18 cellular contexts compared by ENCODE assay signal in the genomic region with DNA sequence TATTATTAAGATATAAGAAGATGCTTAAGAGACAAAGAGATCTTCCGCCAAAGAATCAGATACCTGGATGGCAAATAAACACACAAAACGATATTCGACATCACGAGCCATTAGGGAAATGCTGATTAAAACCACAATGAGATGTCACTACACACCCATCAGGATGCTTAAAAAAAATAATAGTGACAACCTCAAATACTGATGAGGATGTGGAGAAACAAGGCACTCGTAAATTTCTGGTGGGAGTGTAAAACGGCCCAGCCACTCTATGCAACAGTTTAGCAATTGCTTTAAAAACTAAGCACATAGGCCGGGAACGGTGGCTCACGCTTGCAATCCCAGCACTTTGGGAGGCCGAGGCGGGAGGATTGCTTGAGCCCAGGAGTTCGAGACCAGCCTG. TPM values are rescaled to one million over a fixed set of nuclear protein-coding genes. Genes with fewer than 3 reads are reported as not detected.
A peak's percentile ranks its signal among the peaks of the same experiment; 100 is the strongest.
DNase-seq lines count a peak whose midpoint lies in the region; ATAC-seq and TF ChIP-seq lines count a peak whose summit lies in the region.
"Had no signal": no experiment of that assay in that cellular context is flagged by ENCODE, and none has a peak within 500 bp of the region (broad histone marks: within the 10 kb centered on the region; RNA-seq: fewer than 3 reads in every experiment).

No MANE protein-coding gene starts in this region.

- H3K4me3 ChIP-seq in Loucy (ENCODE audit: low read length, poor library complexity, severe bottlenecking): peak overlapping the region; percentile 59
- peak overlapping the region; percentile 22 to 38 for H3K4me3 ChIP-seq in neutrophil (ENCODE audit: low read depth in 1 of 2, low read length in 1 of 2)
- H3K4me3 ChIP-seq: uterus had no signal

- peak overlapping the region; percentile 68 for H3K9ac ChIP-seq in Loucy (ENCODE audit: low read depth, low read length, poor library complexity, severe bottlenecking)

- H3K27me3 ChIP-seq in Loucy (ENCODE audit: insufficient read depth, low read length, poor library complexity, severe bottlenecking): no peaks in the 10 kb centered on the region
- peaks cover 18% of the 10 kb centered on the region for H3K27me3 ChIP-seq in neutrophil
- H3K27me3 ChIP-seq: uterus had no signal

- no peaks in the 10 kb centered on the region for H4K20me1 ChIP-seq in Loucy (ENCODE audit: insufficient read depth, low read length, poor library complexity, severe bottlenecking)

- TF ChIP-seq CTCF in Loucy (conservative IDR thresholded peaks at IDR 0.05; ENCODE audit: low read length): no peak
- no peak for TF ChIP-seq CTCF in neutrophil (IDR thresholded peaks at IDR 0.05)

- ATAC-seq in activated CD8-positive, alpha-beta memory T cell treated with anti-CD3 and anti-CD28 coated beads, Interleukin-2, amount 10 ng/mL, durations not matched to agents 7 days and 5 days: no peak
- no peak for ATAC-seq in activated naive CD4-positive, alpha-beta T cell treated with anti-CD3 and anti-CD28 coated beads, Interleukin-2, amount 50 U/mL, for 72 hours
- no peak for ATAC-seq in HG02938 (IDR thresholded peaks at IDR 0.05; ENCODE audit: unreplicated experiment)
- ATAC-seq: right cardiac atrium, WTC11 had no signal

- no peaks in the 10 kb centered on the region for H3K9me3 Mint-ChIP-seq in activated CD8-positive, alpha-beta memory T cell treated with anti-CD3 and anti-CD28 coated beads, Interleukin-2, amount 10 ng/mL, durations not matched to agents 7 days and 5 days (ENCODE audit: low read depth)
- no peaks in the 10 kb centered on the region for H3K9me3 Mint-ChIP-seq in activated naive CD4-positive, alpha-beta T cell treated with anti-CD3 and anti-CD28 coated beads, Interleukin-2, amount 50 U/mL, for 72 hours

- no peaks in the 10 kb centered on the region for H3K36me3 ChIP-seq in Loucy (ENCODE audit: insufficient read depth, low read length)
- H3K36me3 ChIP-seq in neutrophil: no peaks in the 10 kb centered on the region
- H3K36me3 ChIP-seq: uterus had no signal

- no peaks in the 10 kb centered on the region for H3K9me2 ChIP-seq in Loucy (replicated peaks; ENCODE audit: low read depth, low read length)

- peaks cover 17% of the 10 kb centered on the region for H3F3A ChIP-seq in Loucy (ENCODE audit: low read depth)

- peaks cover 54% of the 10 kb centered on the region for H3K4me1 ChIP-seq in Loucy (ENCODE audit: insufficient read depth, low read length, poor library complexity, severe bottlenecking)
- H3K4me1 ChIP-seq in neutrophil (ENCODE audit: control insufficient read depth in 1 of 2, insufficient read depth in 1 of 2, low read depth in 1 of 2, low read length in 1 of 2): peaks cover 71 to 74% of the 10 kb centered on the region in 2 experiments

- DNase-seq in activated CD8-positive, alpha-beta memory T cell treated with anti-CD3 and anti-CD28 coated beads, Interleukin-2, amount 10 ng/mL, durations not matched to agents 7 days and 5 days: no peak
- no peak for DNase-seq in activated CD8-positive, alpha-beta memory T cell treated with anti-CD3 and anti-CD28 coated beads for 24 hours
- DNase-seq in activated naive CD4-positive, alpha-beta T cell treated with anti-CD3 and anti-CD28 coated beads, Interleukin-2, amount 50 U/mL, for 72 hours (ENCODE audit: low spot score in 2 of 2): no peak
- DNase-seq in OCI-M2 (lab: John Stamatoyannopoulos, UW; ENCODE audit: unreplicated experiment): no peak
- DNase-seq in hepatic stellate cell (ENCODE audit: low spot score): no peak
- DNase-seq: ACHN, amygdala, cerebellar nuclear complex, COR-L47, midbrain, NCI-H1694, uterus had no signal

- H3K9me3 ChIP-seq in Loucy (ENCODE audit: insufficient read depth, low read depth, low read length) (no peaks in the 10 kb centered on the region), neutrophil (no peaks in the 10 kb centered on the region)
- H3K9me3 ChIP-seq: uterus had no signal

- peaks cover 4% of the 10 kb centered on the region for H3K27me3 Mint-ChIP-seq in activated CD8-positive, alpha-beta memory T cell treated with anti-CD3 and anti-CD28 coated beads, Interleukin-2, amount 10 ng/mL, durations not matched to agents 7 days and 5 days

- H3K79me2 ChIP-seq in Loucy (ENCODE audit: insufficient read depth, low read length): no peaks in the 10 kb centered on the region; the same call in 1 of the 2 replicates

- H3K4me1 Mint-ChIP-seq in activated CD8-positive, alpha-beta memory T cell treated with anti-CD3 and anti-CD28 coated beads, Interleukin-2, amount 10 ng/mL, durations not matched to agents 7 days and 5 days: peaks cover 51% of the 10 kb centered on the region

- H3K27ac ChIP-seq in neutrophil: peak overlapping the region; percentile 97
- H3K27ac ChIP-seq: uterus had no signal

- peak overlapping the region; percentile 95 for H3K27ac Mint-ChIP-seq in activated CD8-positive, alpha-beta memory T cell treated with anti-CD3 and anti-CD28 coated beads, Interleukin-2, amount 10 ng/mL, durations not matched to agents 7 days and 5 days
- peak overlapping the region; percentile 95 to 96 for H3K27ac Mint-ChIP-seq in activated naive CD4-positive, alpha-beta T cell treated with anti-CD3 and anti-CD28 coated beads, Interleukin-2, amount 50 U/mL, for 72 hours

- H2AFZ ChIP-seq in Loucy (ENCODE audit: low read length): no peak overlapping the region

- no peaks in the 10 kb centered on the region for H3K36me3 Mint-ChIP-seq in activated CD8-positive, alpha-beta memory T cell treated with anti-CD3 and anti-CD28 coated beads, Interleukin-2, amount 10 ng/mL, durations not matched to agents 7 days and 5 days
- no peaks in the 10 kb centered on the region for H3K36me3 Mint-ChIP-seq in activated naive CD4-positive, alpha-beta T cell treated with anti-CD3 and anti-CD28 coated beads, Interleukin-2, amount 50 U/mL, for 72 hours

- H3K4me3 Mint-ChIP-seq in activated CD8-positive, alpha-beta memory T cell treated with anti-CD3 and anti-CD28 coated beads, Interleukin-2, amount 10 ng/mL, durations not matched to agents 7 days and 5 days: no peak overlapping the region
- H3K4me3 Mint-ChIP-seq: WTC11 had no signal

- H3K4me2 ChIP-seq in Loucy (ENCODE audit: low read depth, low read length, poor library complexity, severe bottlenecking): peak overlapping the region; percentile 74

- CTCF ChIA-PET in activated CD8-positive, alpha-beta memory T cell treated with anti-CD3 and anti-CD28 coated beads, Interleukin-2, amount 10 ng/mL, durations not matched to agents 7 days and 5 days (lab: Charles Lee): interaction anchor here (1.0 to 4.6 kb wide), 6 partner anchors 10 to 251 kb away, joined by 3 to 46 read pairs (median 5); a partner anchor contains a TSS

RNA-seq across cellular contexts. Expression of a gene that starts 39.4 kb away (rescaled TPM):
- total RNA-seq in activated CD8-positive, alpha-beta memory T cell treated with anti-CD3 and anti-CD28 coated beads, Interleukin-2, amount 10 ng/mL, durations not matched to agents 7 days and 5 days: 1 to 10 TPM; 1.2 to 2.8 TPM
- 10 to 100 TPM in 1 of 2 donors, 1 to 10 TPM in 1; 5.2 to 10.2 TPM for total RNA-seq in activated naive CD4-positive, alpha-beta T cell treated with anti-CD3 and anti-CD28 coated beads, Interleukin-2, amount 50 U/mL, for 72 hours

RNA-seq across cellular contexts. Expression of a gene that starts 40.2 kb away (rescaled TPM):
- total RNA-seq in activated CD8-positive, alpha-beta memory T cell treated with anti-CD3 and anti-CD28 coated beads, Interleukin-2, amount 10 ng/mL, durations not matched to agents 7 days and 5 days: under 1 TPM; 0.20 to 0.84 TPM
- total RNA-seq in activated naive CD4-positive, alpha-beta T cell treated with anti-CD3 and anti-CD28 coated beads, Interleukin-2, amount 50 U/mL, for 72 hours: under 1 TPM; 0.45 to 0.50 TPM
- total RNA-seq: T-helper 1 cell treated with Interleukin-12 subunit alpha and Interleukin-12 subunit beta and Interleukin-4 antibody, amounts not matched to agents 30 ng/mL and 1 ng/mL, for 36 hours had no signal
